In genomic region chr9:72579880-72580570, GRCh38 we compare ENCODE assay signal across 14 cellular contexts. TPM values are rescaled to one million over a fixed set of nuclear protein-coding genes. Genes with fewer than 3 reads are reported as not detected.
DNase-seq lines count a peak whose midpoint lies in the region; ATAC-seq, FAIRE-seq and TF ChIP-seq lines count a peak whose summit lies in the region.
"Had no signal": no experiment of that assay in that cellular context is flagged by ENCODE, and none has a peak within 500 bp of the region (broad histone marks: within the 10 kb centered on the region; RNA-seq: fewer than 3 reads in every experiment).

No MANE protein-coding gene starts in this region.

- H3K4ac ChIP-seq in mesenchymal stem cell (ENCODE audit: low read depth in 1 of 2, low read length in 2 of 2) (no peak overlapping the region), H9 (ENCODE audit: low read depth, low read length) (no peak overlapping the region)

- no peaks in the 10 kb centered on the region for H3K27me3 Mint-ChIP-seq in H9 (ENCODE audit: low read depth)
- peaks cover 17% of the 10 kb centered on the region for H3K27me3 Mint-ChIP-seq in stimulated activated memory B cell treated with anti-CD40 and anti-IgM and Interleukin-4, amounts not matched to agents 10 μg/mL and 1 μg/mL and 100 μg/mL, for 72 hours

- DNase-seq in AG20443 (ENCODE audit: low spot score) (peak; percentile 38), LoVo (ENCODE audit: low spot score) (peak; percentile 55), bronchial epithelial cell (ENCODE audit: low read depth) (peak; percentile 87), mesenchymal stem cell (peak; percentile 53), H9 (no peak), DMS53 treated with DMSO at 0.1 percent for 48 hours (lab: John Stamatoyannopoulos, UW; ENCODE audit: unreplicated experiment) (no peak), T-helper 9 cell (no peak)
- DNase-seq: activated CD4-positive, CD25-positive, alpha-beta regulatory T cell treated with anti-CD3 and anti-CD28 coated beads, Interleukin-2, amount 50 U/mL, for 72 hours; activated naive CD8-positive, alpha-beta T cell treated with anti-CD3 and anti-CD28 coated beads, Interleukin-2, amount 10 ng/mL, durations not matched to agents 7 days and 5 days; NCI-H1048; NCI-H526 had no signal

- H2BK5ac ChIP-seq in mesenchymal stem cell (ENCODE audit: low read depth, low read length, poor library complexity, severe bottlenecking) (no peak overlapping the region), H9 (ENCODE audit: insufficient read length, low read length) (no peak overlapping the region)

- H3K23me2 ChIP-seq in H9 (ENCODE audit: insufficient read length, low read depth, low read length, poor library complexity, severe bottlenecking): no peaks in the 10 kb centered on the region

- no peaks in the 10 kb centered on the region for H4K20me1 ChIP-seq in H9 (ENCODE audit: control insufficient read depth, insufficient read depth, insufficient read length)

- no peak overlapping the region for H3K4me3 ChIP-seq in bronchial epithelial cell (ENCODE audit: low read depth, low read length)
- H3K4me3 ChIP-seq in mesenchymal stem cell (ENCODE audit: insufficient read depth in 1 of 2, low read depth in 1 of 2, low read length in 2 of 2): no peak overlapping the region
- H3K4me3 ChIP-seq: SJCRH30, skin epidermis had no signal

- no peak overlapping the region for H3K56ac ChIP-seq in H9 (ENCODE audit: insufficient read length, low read depth, low read length)

- H3K27ac Mint-ChIP-seq in H9: peak overlapping the region in 1 of 3 experiments; percentile 71; a peak in 1 of 7 replicates
- no peak overlapping the region for H3K27ac Mint-ChIP-seq in stimulated activated memory B cell treated with anti-CD40 and anti-IgM and Interleukin-4, amounts not matched to agents 10 μg/mL and 1 μg/mL and 100 μg/mL, for 72 hours
- H3K27ac Mint-ChIP-seq: activated naive CD8-positive, alpha-beta T cell treated with anti-CD3 and anti-CD28 coated beads, Interleukin-2, amount 10 ng/mL, durations not matched to agents 7 days and 5 days had no signal

- peak overlapping the region in 1 of 2 experiments; percentile 4 for H2BK12ac ChIP-seq in mesenchymal stem cell (ENCODE audit: low read length in 2 of 2)
- H2BK12ac ChIP-seq in H9 (ENCODE audit: insufficient read length, low read depth, low read length): no peak overlapping the region

- no peak for ATAC-seq in stimulated activated memory B cell treated with anti-CD40 and anti-IgM and Interleukin-4, amounts not matched to agents 10 μg/mL and 1 μg/mL and 100 μg/mL, for 72 hours

- peak overlapping the region in 1 of 2 experiments; percentile 18 for H3K18ac ChIP-seq in mesenchymal stem cell (ENCODE audit: low read depth in 1 of 2, low read length in 2 of 2)
- no peak overlapping the region for H3K18ac ChIP-seq in H9 (ENCODE audit: insufficient read length, low read depth, low read length)

- no peak overlapping the region for H4K5ac ChIP-seq in H9 (ENCODE audit: insufficient read length, low read depth, low read length)

- H3K9me3 Mint-ChIP-seq in H9: no peaks in the 10 kb centered on the region
- H3K9me3 Mint-ChIP-seq in stimulated activated memory B cell treated with anti-CD40 and anti-IgM and Interleukin-4, amounts not matched to agents 10 μg/mL and 1 μg/mL and 100 μg/mL, for 72 hours: no peaks in the 10 kb centered on the region
- H3K9me3 Mint-ChIP-seq: activated naive CD8-positive, alpha-beta T cell treated with anti-CD3 and anti-CD28 coated beads, Interleukin-2, amount 10 ng/mL, durations not matched to agents 7 days and 5 days had no signal

- no peaks in the 10 kb centered on the region for H3K36me3 Mint-ChIP-seq in H9 (ENCODE audit: insufficient read depth in 1 of 3, low read depth in 3 of 3)
- H3K36me3 Mint-ChIP-seq in stimulated activated memory B cell treated with anti-CD40 and anti-IgM and Interleukin-4, amounts not matched to agents 10 μg/mL and 1 μg/mL and 100 μg/mL, for 72 hours: no peaks in the 10 kb centered on the region
- H3K36me3 Mint-ChIP-seq: activated naive CD8-positive, alpha-beta T cell treated with anti-CD3 and anti-CD28 coated beads, Interleukin-2, amount 10 ng/mL, durations not matched to agents 7 days and 5 days had no signal

- no peak overlapping the region for H2BK15ac ChIP-seq in mesenchymal stem cell (ENCODE audit: low read depth, poor library complexity, severe bottlenecking)
- H2BK15ac ChIP-seq in H9 (ENCODE audit: low read depth, low read length): no peak overlapping the region

- H3K79me2 ChIP-seq in H9 (ENCODE audit: insufficient read depth, low read length): no peaks in the 10 kb centered on the region

- WGBS in mesenchymal stem cell: 77% methylated on average over 3 of the region's 3 CpGs
- no CpG with 5 or more reads among the region's 3 CpGs for WGBS in H9 (ENCODE audit: extremely low coverage, insufficient read length, low lambda C conversion rate)

- H3K79me1 ChIP-seq in mesenchymal stem cell (replicated peaks; ENCODE audit: low read length, poor library complexity, severe bottlenecking): no peaks in the 10 kb centered on the region
- H3K79me1 ChIP-seq in H9 (ENCODE audit: insufficient read depth, low read depth, low read length, poor library complexity, severe bottlenecking): no peaks in the 10 kb centered on the region

- no peak for TF ChIP-seq CTCF in bronchial epithelial cell (IDR thresholded peaks at IDR 0.05; ENCODE audit: insufficient read depth, low read length, severe bottlenecking)
- no peak for TF ChIP-seq CTCF in H9 (conservative IDR thresholded peaks at IDR 0.05)

- H3K14ac ChIP-seq in mesenchymal stem cell (ENCODE audit: low read length in 2 of 2) (no peak overlapping the region), H9 (ENCODE audit: insufficient read depth, low read length) (no peak overlapping the region)

- H3K4me3 Mint-ChIP-seq in H9: no peak overlapping the region
- no peak overlapping the region for H3K4me3 Mint-ChIP-seq in stimulated activated memory B cell treated with anti-CD40 and anti-IgM and Interleukin-4, amounts not matched to agents 10 μg/mL and 1 μg/mL and 100 μg/mL, for 72 hours
- H3K4me3 Mint-ChIP-seq: activated naive CD8-positive, alpha-beta T cell treated with anti-CD3 and anti-CD28 coated beads, Interleukin-2, amount 10 ng/mL, durations not matched to agents 7 days and 5 days had no signal

- H3K4me1 Mint-ChIP-seq in H9: peaks cover 3 to 9% of the 10 kb centered on the region in 2 experiments; a peak in 1 of 4 replicates
- H3K4me1 Mint-ChIP-seq in stimulated activated memory B cell treated with anti-CD40 and anti-IgM and Interleukin-4, amounts not matched to agents 10 μg/mL and 1 μg/mL and 100 μg/mL, for 72 hours: no peaks in the 10 kb centered on the region

- H2AK5ac ChIP-seq in mesenchymal stem cell (ENCODE audit: low read length, severe bottlenecking) (no peak overlapping the region), H9 (ENCODE audit: insufficient read length, low read length) (no peak overlapping the region)

- H2BK120ac ChIP-seq in mesenchymal stem cell (ENCODE audit: low read depth, low read length) (no peak overlapping the region), H9 (ENCODE audit: low read depth, low read length, poor library complexity, severe bottlenecking) (no peak overlapping the region)

- no peak overlapping the region for H2BK20ac ChIP-seq in H9 (ENCODE audit: low read depth, low read length, poor library complexity, severe bottlenecking)

- no peak overlapping the region for H3K4me2 ChIP-seq in mesenchymal stem cell (ENCODE audit: low read length, poor library complexity, severe bottlenecking)
- H3K4me2 ChIP-seq in H9 (ENCODE audit: insufficient read depth, insufficient read length, low read length): no peak overlapping the region

- H3K9me3 ChIP-seq in mesenchymal stem cell (ENCODE audit: control insufficient read depth, low read length) (no peaks in the 10 kb centered on the region), H9 (ENCODE audit: control insufficient read depth, low read depth, low read length) (no peaks in the 10 kb centered on the region)
- H3K9me3 ChIP-seq: SJCRH30 had no signal

- H3K36me3 ChIP-seq in bronchial epithelial cell (ENCODE audit: control insufficient read depth, insufficient read depth, low read length) (no peaks in the 10 kb centered on the region), mesenchymal stem cell (ENCODE audit: control insufficient read depth in 1 of 2, insufficient read depth in 2 of 2, low read depth in 1 of 2, low read length in 2 of 2) (no peaks in the 10 kb centered on the region)
- H3K36me3 ChIP-seq: SJCRH30 had no signal

- H3T11ph ChIP-seq in H9 (ENCODE audit: low read length): no peak overlapping the region

- H4K91ac ChIP-seq in mesenchymal stem cell (ENCODE audit: low read length) (no peak overlapping the region), H9 (ENCODE audit: insufficient read length, low read depth, low read length) (no peak overlapping the region)

- H3K27me3 ChIP-seq in bronchial epithelial cell (ENCODE audit: control insufficient read depth, insufficient read depth, low read length) (no peaks in the 10 kb centered on the region), mesenchymal stem cell (ENCODE audit: control insufficient read depth in 1 of 2, insufficient read depth in 1 of 2, low read length in 2 of 2) (no peaks in the 10 kb centered on the region), H9 (ENCODE audit: insufficient read depth, low read length) (no peaks in the 10 kb centered on the region)
- H3K27me3 ChIP-seq: SJCRH30 had no signal

- H4K8ac ChIP-seq in mesenchymal stem cell (ENCODE audit: low read length) (peak overlapping the region; percentile 61), H9 (replicated peaks; ENCODE audit: insufficient read length, low read depth, low read length) (no peak overlapping the region)

- H3K23ac ChIP-seq in mesenchymal stem cell (ENCODE audit: low read length in 2 of 2) (no peak overlapping the region), H9 (ENCODE audit: insufficient read length, low read depth, low read length) (no peak overlapping the region)

- H3K9ac ChIP-seq in mesenchymal stem cell (ENCODE audit: low read length): peak overlapping the region; percentile 66
- no peak overlapping the region for H3K9ac ChIP-seq in H9 (ENCODE audit: extremely low read depth, insufficient read length, low read length)

- no peak for FAIRE-seq in bronchial epithelial cell (lab: Jason Lieb, UNC)

- H3K4me1 ChIP-seq in mesenchymal stem cell (ENCODE audit: control insufficient read depth, insufficient read depth, low read depth, low read length) (peaks cover 7% of the 10 kb centered on the region), H9 (ENCODE audit: insufficient read depth, low read length) (no peaks in the 10 kb centered on the region)
- H3K4me1 ChIP-seq: SJCRH30 had no signal

- no peak overlapping the region for H2AFZ ChIP-seq in mesenchymal stem cell (ENCODE audit: low read depth, low read length)
- H2AFZ ChIP-seq in H9 (ENCODE audit: low read length): no peak overlapping the region

- H3K27ac ChIP-seq in mesenchymal stem cell (ENCODE audit: low read length, poor library complexity, severe bottlenecking): no peak overlapping the region
- H3K27ac ChIP-seq in H9 (ENCODE audit: insufficient read length, low read depth, low read length): no peak overlapping the region
- H3K27ac ChIP-seq: SJCRH30 had no signal

RNA-seq across cellular contexts. Expression of gene TMC1, which starts 58.6 kb away (rescaled TPM):
- total RNA-seq in bronchial epithelial cell (1.0 TPM in 1 of 2 replicates, not detected in the other), H9 (2021) (2.4 and 2.5 TPM in 2 replicates)
- polyA plus RNA-seq in mesenchymal stem cell (2013, experiment 1 of 2): 0.10 TPM
- polyA plus RNA-seq in mesenchymal stem cell (2013, experiment 2 of 2): 0.04 TPM
- total RNA-seq: activated naive CD8-positive, alpha-beta T cell treated with anti-CD3 and anti-CD28 coated beads, Interleukin-2, amount 10 ng/mL, durations not matched to agents 7 days and 5 days; SJCRH30 had no signal

Comparison
In these comparisons a context has a peak if more than half of its experiments do, and no peak if none do; other contexts are left out.
1. DNase-seq: peak in AG20443 (single experiment), LoVo (single experiment), bronchial epithelial cell (single experiment) and mesenchymal stem cell (single experiment); none in H9 (single experiment), DMS53 treated with DMSO at 0.1 percent for 48 hours (single experiment) and T-helper 9 cell (single experiment).